In the genomic region with DNA sequence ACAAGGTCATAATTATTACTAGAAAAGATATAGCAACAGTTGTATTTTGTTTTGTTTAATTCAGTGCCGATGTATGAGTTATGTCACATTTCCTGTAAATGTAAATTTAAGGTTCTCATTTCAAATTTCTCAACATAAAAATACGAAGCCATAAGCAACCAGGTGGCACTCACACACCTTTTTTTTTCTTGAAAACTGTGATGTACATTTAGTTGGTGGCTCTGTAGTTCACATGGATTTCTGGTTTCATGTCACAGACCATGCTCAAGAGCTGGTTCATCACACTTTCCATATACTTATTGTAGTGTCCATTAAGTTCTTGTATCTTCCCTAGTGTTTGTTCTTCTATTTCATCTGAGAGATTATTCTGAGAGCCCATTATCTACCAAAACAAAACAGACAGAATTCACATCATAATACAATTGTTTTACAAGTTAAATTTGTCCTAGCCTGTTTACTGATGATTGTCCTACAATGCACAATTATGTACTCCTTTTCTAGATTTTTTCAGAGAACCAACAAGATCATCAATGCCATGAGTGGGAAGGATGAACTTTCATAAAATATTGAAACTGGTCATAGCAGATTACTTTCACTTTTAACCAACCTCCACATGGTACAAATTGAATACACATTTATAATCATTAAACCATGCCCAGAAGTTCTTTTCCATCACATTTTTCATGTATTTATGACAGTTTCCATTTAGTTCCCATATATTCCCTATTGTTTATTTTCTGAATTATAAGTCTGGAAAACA, we compare ENCODE assay signal across 13 cellular contexts. TPM values are rescaled to one million over a fixed set of nuclear protein-coding genes. Genes with fewer than 3 reads are reported as not detected.
DNase-seq lines count a peak whose midpoint lies in the region; ATAC-seq, FAIRE-seq and TF ChIP-seq lines count a peak whose summit lies in the region.
"Had no signal": no experiment of that assay in that cellular context is flagged by ENCODE, and none has a peak within 500 bp of the region (broad histone marks: within the 10 kb centered on the region; RNA-seq: fewer than 3 reads in every experiment).

No MANE protein-coding gene starts in this region.

- H3K4me3 Mint-ChIP-seq in CD4-positive, alpha-beta T cell: peak overlapping the region; percentile 89
- H3K4me3 Mint-ChIP-seq in T-helper 2 cell treated with Interferon-gamma antibody and Interleukin-4, amounts not matched to agents 5 μg/mL and 100 μg/mL, for 36 hours: peak overlapping the region; percentile 84
- H3K4me3 Mint-ChIP-seq in memory B cell: peak overlapping the region; percentile 79

- H3K4me3 ChIP-seq in adrenal gland: no peak overlapping the region
- H3K4me3 ChIP-seq: gastrocnemius medialis had no signal

- H3K36me3 ChIP-seq in adrenal gland (replicated peaks in 1 of 2): no peaks in the 10 kb centered on the region
- H3K36me3 ChIP-seq: gastrocnemius medialis had no signal

- no peak for DNase-seq in CD4-positive, alpha-beta T cell
- no peak for DNase-seq in GM19239 (ENCODE audit: insufficient read length, low spot score)
- no peak for DNase-seq in T-helper 2 cell treated with Interferon-gamma antibody and Interleukin-4, amounts not matched to agents 5 μg/mL and 100 μg/mL, for 36 hours (ENCODE audit: low spot score)
- no peak for DNase-seq in memory B cell (ENCODE audit: low spot score in 2 of 2)
- no peak for DNase-seq in adrenal gland
- DNase-seq in T-helper 9 cell: no peak
- DNase-seq: gastrocnemius medialis; KBM-7; kidney; NCI-H1930; NK-92 treated with Interleukin-12 subunit alpha and Interleukin-12 subunit beta, amount 100 ng/mL, for 24 hours had no signal

- no peaks in the 10 kb centered on the region for H3K9me3 Mint-ChIP-seq in CD4-positive, alpha-beta T cell
- no peaks in the 10 kb centered on the region for H3K9me3 Mint-ChIP-seq in T-helper 2 cell treated with Interferon-gamma antibody and Interleukin-4, amounts not matched to agents 5 μg/mL and 100 μg/mL, for 36 hours
- no peaks in the 10 kb centered on the region for H3K9me3 Mint-ChIP-seq in memory B cell

- 61 to 72% (median 67%) methylated on average over 2 of the region's 2 CpGs for WGBS in adrenal gland, 4 donors

- H3K27ac Mint-ChIP-seq in CD4-positive, alpha-beta T cell: peak overlapping the region; percentile 93
- H3K27ac Mint-ChIP-seq in T-helper 2 cell treated with Interferon-gamma antibody and Interleukin-4, amounts not matched to agents 5 μg/mL and 100 μg/mL, for 36 hours: peak overlapping the region; percentile 87
- H3K27ac Mint-ChIP-seq in memory B cell: peak overlapping the region; percentile 94

- intact Hi-C loops in CD4-positive, alpha-beta T cell (cut with DNase I, micrococcal nuclease): loop anchor here (1.0 to 10.0 kb wide), 7 partner anchors 34 to 359 kb away; a partner anchor contains a TSS
- intact Hi-C loops in adrenal gland (cut with DNase I): no loop called here

- POLR2A ChIA-PET in CD4-positive, alpha-beta T cell (lab: Charles Lee): interaction anchor here (0.6 to 2.8 kb wide), 18 partner anchors 14 to 178 kb away, joined by 3 to 39 read pairs (median 9); a partner anchor contains a TSS

- no peaks in the 10 kb centered on the region for H3K27me3 ChIP-seq in CD4-positive, alpha-beta T cell (ENCODE audit: control insufficient read depth, insufficient read depth, low read length)
- H3K27me3 ChIP-seq in adrenal gland: no peaks in the 10 kb centered on the region
- H3K27me3 ChIP-seq: gastrocnemius medialis had no signal

- no peaks in the 10 kb centered on the region for H3K9me3 ChIP-seq in CD4-positive, alpha-beta T cell (ENCODE audit: control insufficient read depth, low read length)
- H3K9me3 ChIP-seq in adrenal gland (replicated peaks in 1 of 3): no peaks in the 10 kb centered on the region
- H3K9me3 ChIP-seq: gastrocnemius medialis had no signal

- H3K4me1 Mint-ChIP-seq in CD4-positive, alpha-beta T cell (ENCODE audit: low read depth): peaks cover 91% of the 10 kb centered on the region
- peaks cover 54% of the 10 kb centered on the region for H3K4me1 Mint-ChIP-seq in T-helper 2 cell treated with Interferon-gamma antibody and Interleukin-4, amounts not matched to agents 5 μg/mL and 100 μg/mL, for 36 hours (ENCODE audit: low read depth)
- H3K4me1 Mint-ChIP-seq in memory B cell: peaks cover 33% of the 10 kb centered on the region

- H3K27ac ChIP-seq in CD4-positive, alpha-beta T cell (ENCODE audit: low read depth, low read length): peak overlapping the region; percentile 59
- no peak overlapping the region for H3K27ac ChIP-seq in adrenal gland
- H3K27ac ChIP-seq: gastrocnemius medialis had no signal

- no peaks in the 10 kb centered on the region for H3K27me3 Mint-ChIP-seq in CD4-positive, alpha-beta T cell
- no peaks in the 10 kb centered on the region for H3K27me3 Mint-ChIP-seq in T-helper 2 cell treated with Interferon-gamma antibody and Interleukin-4, amounts not matched to agents 5 μg/mL and 100 μg/mL, for 36 hours (ENCODE audit: low read depth)
- no peaks in the 10 kb centered on the region for H3K27me3 Mint-ChIP-seq in memory B cell

- TF ChIP-seq POLR2A in adrenal gland (IDR thresholded peaks at IDR 0.05): no peak

- peak; percentile 4 for FAIRE-seq in GM19239 (lab: Jason Lieb, UNC)
- FAIRE-seq: kidney had no signal

- H3K4me1 ChIP-seq in adrenal gland (replicated peaks in 1 of 2): no peaks in the 10 kb centered on the region
- H3K4me1 ChIP-seq: gastrocnemius medialis had no signal

- CTCF ChIA-PET in CD4-positive, alpha-beta T cell (lab: Charles Lee): interaction anchor here (0.6 to 1.5 kb wide), 7 partner anchors 16 to 621 kb away, joined by 3 to 12 read pairs (median 3); a partner anchor contains a TSS

- H3K36me3 Mint-ChIP-seq in CD4-positive, alpha-beta T cell (ENCODE audit: low read depth): no peaks in the 10 kb centered on the region
- no peaks in the 10 kb centered on the region for H3K36me3 Mint-ChIP-seq in T-helper 2 cell treated with Interferon-gamma antibody and Interleukin-4, amounts not matched to agents 5 μg/mL and 100 μg/mL, for 36 hours (ENCODE audit: low read depth)
- H3K36me3 Mint-ChIP-seq in memory B cell: no peaks in the 10 kb centered on the region

- peak; percentile 59 for TF ChIP-seq CTCF in CD4-positive, alpha-beta T cell (IDR thresholded peaks at IDR 0.05)
- no peak for TF ChIP-seq CTCF in adrenal gland (IDR thresholded peaks at IDR 0.05)

- peak; percentile 63 for ATAC-seq in CD4-positive, alpha-beta T cell (ENCODE audit: poor library complexity)
- ATAC-seq in memory B cell (ENCODE audit: low read depth): peak; percentile 50
- no peak for ATAC-seq in HG03139 (IDR thresholded peaks at IDR 0.05; ENCODE audit: unreplicated experiment)
- ATAC-seq: gastrocnemius medialis had no signal

RNA-seq across cellular contexts. Expression of a gene that starts 17.1 kb away (rescaled TPM):
- not detected for total RNA-seq in CD4-positive, alpha-beta T cell
- not detected for total RNA-seq in adrenal gland
- not detected for polyA plus RNA-seq in adrenal gland
- total RNA-seq: gastrocnemius medialis, subcutaneous adipose tissue had no signal

Comparison
In these comparisons a context has a peak if more than half of its experiments do, and no peak if none do; other contexts are left out.
1. intact Hi-C loops: an anchor here in CD4-positive, alpha-beta T cell (1.0 to 10.0 kb wide); none called in adrenal gland.